Comparison of ENCODE assay signal across 24 cellular contexts in the genomic region with DNA sequence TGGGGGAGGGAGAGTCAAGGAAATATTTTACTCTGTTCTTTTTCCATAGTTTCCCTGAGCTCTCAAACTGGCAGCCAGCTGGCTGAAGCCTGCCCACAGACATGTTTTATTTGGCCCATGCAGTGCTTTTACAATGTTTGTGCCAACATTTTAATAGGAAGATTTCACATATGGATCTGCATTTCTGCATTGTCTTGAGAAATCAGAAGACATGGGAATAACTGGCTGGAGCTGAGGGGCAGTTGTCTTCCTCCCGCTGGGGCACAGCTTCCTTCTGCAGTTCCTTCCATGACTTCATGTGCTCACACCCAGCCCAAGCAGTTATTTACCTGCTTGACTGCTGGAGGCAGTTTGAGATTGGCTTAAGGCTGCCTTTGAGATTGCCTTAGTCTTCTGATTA.
DNase-seq lines count a peak whose midpoint lies in the region; ATAC-seq, FAIRE-seq and TF ChIP-seq lines count a peak whose summit lies in the region.
"Had no signal": no experiment of that assay in that cellular context is flagged by ENCODE, and none has a peak within 500 bp of the region (broad histone marks: within the 10 kb centered on the region; RNA-seq: fewer than 3 reads in every experiment).

No MANE protein-coding gene starts in this region.

- no peaks in the 10 kb centered on the region for H3K9me3 Mint-ChIP-seq in GM23338
- H3K9me3 Mint-ChIP-seq: CD8-positive, alpha-beta T cell; naive thymus-derived CD8-positive, alpha-beta T cell; type B pancreatic cell had no signal

- H3K9me1 ChIP-seq in K562 (ENCODE audit: control insufficient read depth, insufficient read depth, low read length): no peaks in the 10 kb centered on the region

- H3K9ac ChIP-seq in K562 (ENCODE audit: insufficient read depth in 1 of 2, low read depth in 2 of 2, low read length in 2 of 2): peak overlapping the region; percentile 13 to 68; a peak in 2 of 4 replicates

- no peaks in the 10 kb centered on the region for H3F3A ChIP-seq in GM23338 (replicated peaks; ENCODE audit: low read depth)

- H2AFZ ChIP-seq in GM23338 (peak overlapping the region; percentile 0; the same call in 1 of the 2 replicates), K562 (ENCODE audit: low read depth, low read length) (peak overlapping the region; percentile 49)
- H2AFZ ChIP-seq: PC-9 had no signal

- H4K20me1 ChIP-seq in GM23338 (replicated peaks; ENCODE audit: insufficient read depth) (no peaks in the 10 kb centered on the region), K562 (replicated peaks; ENCODE audit: control insufficient read depth, insufficient read depth, low read length) (no peaks in the 10 kb centered on the region)

- H3K9me3 ChIP-seq in K562 (replicated peaks; ENCODE audit: control insufficient read depth, insufficient read depth, low read depth, low read length): peaks cover 4% of the 10 kb centered on the region

- H3K4me1 ChIP-seq in GM23338 (ENCODE audit: insufficient read depth) (peaks cover 8% of the 10 kb centered on the region; the same call in 1 of the 2 replicates), K562 (replicated peaks in 1 of 2; ENCODE audit: control insufficient read depth in 2 of 2, insufficient read depth in 2 of 2, low read length in 2 of 2) (peaks cover 0 to 11% of the 10 kb centered on the region in 2 experiments; a peak in 4 of 5 replicates)

- H3K4me3 Mint-ChIP-seq in GM23338: no peak overlapping the region
- H3K4me3 Mint-ChIP-seq: CD8-positive, alpha-beta T cell; naive thymus-derived CD8-positive, alpha-beta T cell; type B pancreatic cell had no signal

- in situ Hi-C loops in K562 (cut with MboI): no loop called here

- H3K4me2 ChIP-seq in GM23338 (no peak overlapping the region), K562 (ENCODE audit: insufficient read depth, low read length) (peak overlapping the region; percentile 19; the same call in 1 of the 2 replicates)
- H3K4me2 ChIP-seq: PC-9 had no signal

- H3K4me3 ChIP-seq in GM23338 (no peak overlapping the region), K562 (no peak overlapping the region), fibroblast of pulmonary artery (replicated peaks; ENCODE audit: low read depth, low read length) (no peak overlapping the region)
- H3K4me3 ChIP-seq: PC-9, SK-N-MC had no signal

- TF ChIP-seq RAD21 in K562 (CRISPR knock-in tag; conservative IDR thresholded peaks at IDR 0.05 in 1 of 2, IDR thresholded peaks at IDR 0.05 in 1 of 2): no peak

- no peaks in the 10 kb centered on the region for H3K27me3 Mint-ChIP-seq in GM23338 (ENCODE audit: insufficient read depth, low read depth, poor library complexity)
- H3K27me3 Mint-ChIP-seq: naive thymus-derived CD8-positive, alpha-beta T cell; type B pancreatic cell had no signal

- no peaks in the 10 kb centered on the region for H3K79me2 ChIP-seq in GM23338 (replicated peaks; ENCODE audit: insufficient read depth)
- peaks cover 83% of the 10 kb centered on the region for H3K79me2 ChIP-seq in K562 (ENCODE audit: control insufficient read depth, insufficient read depth, low read length)

- TF ChIP-seq CTCF in GM23338 (conservative IDR thresholded peaks at IDR 0.05; ENCODE audit: low read depth in 2 of 2) (no peak), K562 (IDR thresholded peaks at IDR 0.05 in 2 of 3, conservative IDR thresholded peaks at IDR 0.05 in 1 of 3; ENCODE audit: insufficient read depth in 2 of 3, low read depth in 1 of 3, low read length in 3 of 3) (no peak), fibroblast of pulmonary artery (IDR thresholded peaks at IDR 0.05; ENCODE audit: low read length, missing control alignments) (no peak)

- no peaks in the 10 kb centered on the region for H3K36me3 ChIP-seq in GM23338 (ENCODE audit: insufficient read depth)
- peaks cover 7% of the 10 kb centered on the region; the same call in 2 of the 3 replicates for H3K36me3 ChIP-seq in K562 (ENCODE audit: control insufficient read depth, insufficient read depth, low read length)

- H3K27ac ChIP-seq in GM23338 (ENCODE audit: low read depth) (no peak overlapping the region), K562 (ENCODE audit: extremely low read depth, low read depth, low read length) (peak overlapping the region; percentile 60; the same call in 1 of the 3 replicates)
- H3K27ac ChIP-seq: PC-9, SK-N-MC had no signal

- H3K27me3 ChIP-seq in GM23338 (ENCODE audit: insufficient read depth): no peaks in the 10 kb centered on the region
- no peaks in the 10 kb centered on the region for H3K27me3 ChIP-seq in K562 (ENCODE audit: control insufficient read depth in 2 of 2, insufficient read depth in 2 of 2, low read length in 2 of 2)

- POLR2A ChIA-PET in K562 (lab: Yijun Ruan, JAX): interaction anchor here (0.7 to 1.6 kb wide), 2 partner anchors 15 to 119 kb away, joined by 3 read pairs; no protein-coding TSS in a partner anchor

- H3K36me3 Mint-ChIP-seq in GM23338 (ENCODE audit: low read depth): no peaks in the 10 kb centered on the region
- H3K36me3 Mint-ChIP-seq: CD8-positive, alpha-beta T cell; type B pancreatic cell had no signal

- TF ChIP-seq POLR2A in K562 (conservative IDR thresholded peaks at IDR 0.05): no peak

- FAIRE-seq in K562 (lab: Jason Lieb, UNC): peak; percentile 56

- no TSS peak for BruUV-seq in K562 (replicated peaks; lab: Mats Ljungman, UMichigan)

- ATAC-seq in GM23338: peak; percentile 53; the same call in 2 of the 3 replicates
- ATAC-seq in K562: peak; percentile 77
- ATAC-seq in sciatic nerve: peak; percentile 46
- ATAC-seq: CD8-positive, alpha-beta T cell; esophagus mucosa; naive thymus-derived CD8-positive, alpha-beta T cell had no signal

- TF ChIP-seq EP300 in K562 (IDR thresholded peaks at IDR 0.05; ENCODE audit: low read length): no peak

- peak overlapping the region; percentile 31; the same call in 1 of the 2 replicates for H3K27ac Mint-ChIP-seq in GM23338
- H3K27ac Mint-ChIP-seq: CD8-positive, alpha-beta T cell; type B pancreatic cell had no signal

- DNase-seq in GM23338 (ENCODE audit: low spot score) (peak; percentile 13), K562 (ENCODE audit: extremely low read depth in 1 of 4, low spot score in 3 of 4) (no peak), fibroblast of pulmonary artery (ENCODE audit: low read depth) (peak; percentile 42), sciatic nerve (ENCODE audit: low spot score) (no peak), mesenteric fat pad (ENCODE audit: low spot score) (no peak), NCI-H2029 (lab: John Stamatoyannopoulos, UW) (no peak), nucleus accumbens (lab: John Stamatoyannopoulos, UW) (no peak), DMS 273 treated with DMSO at 0.1 percent for 48 hours (lab: John Stamatoyannopoulos, UW) (no peak)
- DNase-seq: activated CD4-positive, alpha-beta T cell treated with anti-CD3 and anti-CD28 coated beads for 4 hours; activated gamma-delta T cell; amygdala; CD8-positive, alpha-beta T cell; dermis blood vessel endothelial cell; DMS79; head of caudate nucleus; Karpas-422; naive thymus-derived CD8-positive, alpha-beta T cell; NCI-H1105 treated with DMSO at 0.1 percent for 48 hours; NCI-H748 treated with DMSO at 0.1 percent for 48 hours; PC-9; stimulated activated naive CD4-positive, alpha-beta T cell had no signal

- intact Hi-C loops in K562 (cut with micrococcal nuclease) (no loop called here), sciatic nerve (cut with DNase I) (no loop called here)

- H3K9me2 ChIP-seq in GM23338 (ENCODE audit: insufficient read depth): no peaks in the 10 kb centered on the region

- CTCF ChIA-PET in K562 (lab: Yijun Ruan, JAX; ENCODE audit: low intra/inter-chr PET ratio): no interaction called here

- H3K4me1 Mint-ChIP-seq in GM23338: peaks cover 6% of the 10 kb centered on the region; the same call in 2 of the 3 replicates

- WGBS in K562 (ENCODE audit: insufficient coverage, low coverage, missing lambda C conversion rate): 17% methylated on average over 1 of the region's 1 CpG

TF ChIP-seq in GM23338, 12 proteins besides CTCF, POLR2A, EP300 and RAD21 (continues in another document):
- no peak for TF ChIP-seq STAT1 (IDR thresholded peaks at IDR 0.05; ENCODE audit: unreplicated experiment)

TF ChIP-seq in K562, 482 proteins besides CTCF, POLR2A, EP300 and RAD21 (continues in another document):
- TF ChIP-seq ZNF766 (CRISPR knock-in tag; conservative IDR thresholded peaks at IDR 0.05): no peak
- no peak for TF ChIP-seq ZNF280B (CRISPR knock-in tag; IDR thresholded peaks at IDR 0.05)
- 0 out of 2 replicates have a peak, but pooled peaks have one; percentile 14 for TF ChIP-seq GATAD2A (IDR thresholded peaks at IDR 0.05)

Comparison
In these comparisons a context has a peak if more than half of its experiments do, and no peak if none do; other contexts are left out.
1. DNase-seq: peak in GM23338 (single experiment) and fibroblast of pulmonary artery (single experiment); none in K562 (0 of 4), sciatic nerve (single experiment), mesenteric fat pad (single experiment), NCI-H2029 (single experiment), nucleus accumbens (0 of 56) and DMS 273 treated with DMSO at 0.1 percent for 48 hours (single experiment).
2. Peak in every context shown above with its lines, with median percentiles within 50 percentile points of each other: ATAC-seq.